14 cellular contexts compared by ENCODE assay signal in genomic region chr6:79420054-79420453, GRCh38.
A peak's percentile ranks its signal among the peaks of the same experiment; 100 is the strongest.
DNase-seq lines count a peak whose midpoint lies in the region; ATAC-seq and FAIRE-seq lines count a peak whose summit lies in the region.
"Had no signal": no experiment of that assay in that cellular context is flagged by ENCODE, and none has a peak within 500 bp of the region (broad histone marks: within the 10 kb centered on the region; RNA-seq: fewer than 3 reads in every experiment).

No MANE protein-coding gene starts in this region.

- peak overlapping the region in 1 of 11 experiments; percentile 36; a peak in 1 of 22 replicates for H3K9ac ChIP-seq in BLaER1 treated with 17β-estradiol and CSF1 and Interleukin-3, amounts not matched to agents 10 nM and 100 nM

- no peaks in the 10 kb centered on the region for H4K20me1 ChIP-seq in BLaER1 treated with 17β-estradiol and CSF1 and Interleukin-3, amounts not matched to agents 10 nM and 100 nM

- peak overlapping the region in 1 of 10 experiments; percentile 11; a peak in 1 of 20 replicates for H3K4me3 ChIP-seq in BLaER1 treated with 17β-estradiol and CSF1 and Interleukin-3, amounts not matched to agents 10 nM and 100 nM
- H3K4me3 ChIP-seq: lung, ovary, SJSA1 had no signal

- peaks cover 0 to 27% (median 13%) of the 10 kb centered on the region in 10 experiments; a peak in 8 of 20 replicates for H3K4me1 ChIP-seq in BLaER1 treated with 17β-estradiol and CSF1 and Interleukin-3, amounts not matched to agents 10 nM and 100 nM

- no peaks in the 10 kb centered on the region for H3K36me3 ChIP-seq in BLaER1 treated with 17β-estradiol and CSF1 and Interleukin-3, amounts not matched to agents 10 nM and 100 nM
- H3K36me3 ChIP-seq: ovary, SJSA1 had no signal

- peak; percentile 39 for DNase-seq in NCI-H748 (lab: John Stamatoyannopoulos, UW; ENCODE audit: unreplicated experiment)
- no peak for DNase-seq in NK-92 (lab: John Stamatoyannopoulos, UW; ENCODE audit: unreplicated experiment)
- DNase-seq: aorta; NCI-H526; ovary; stimulated activated naive CD4-positive, alpha-beta T cell treated with Interleukin-2 at 50 U/mL for 16 hours had no signal

- H3K27ac ChIP-seq in BLaER1 treated with 17β-estradiol and CSF1 and Interleukin-3, amounts not matched to agents 10 nM and 100 nM = peak overlapping the region in 1 of 11 experiments; percentile 64; a peak in 2 of 22 replicates
- H3K27ac ChIP-seq: ovary, SJSA1 had no signal

- H3K9me3 ChIP-seq in BLaER1 treated with 17β-estradiol and CSF1 and Interleukin-3, amounts not matched to agents 10 nM and 100 nM (replicated peaks in 1 of 11) = no peaks in the 10 kb centered on the region
- H3K9me3 ChIP-seq: ovary, SJSA1 had no signal

- no peaks in the 10 kb centered on the region for H3K27me3 ChIP-seq in BLaER1 treated with 17β-estradiol and CSF1 and Interleukin-3, amounts not matched to agents 10 nM and 100 nM
- H3K27me3 ChIP-seq: ovary, SJSA1 had no signal

- peak; percentile 43 for ATAC-seq in GM21360 (IDR thresholded peaks at IDR 0.05; ENCODE audit: unreplicated experiment)
- no peak for ATAC-seq in GM18909 (IDR thresholded peaks at IDR 0.05; ENCODE audit: poor library complexity, unreplicated experiment)
- ATAC-seq in GM21381 (IDR thresholded peaks at IDR 0.05; ENCODE audit: unreplicated experiment) = no peak
- no peak for ATAC-seq in HG02938 (IDR thresholded peaks at IDR 0.05; ENCODE audit: unreplicated experiment)

- peak; percentile 82 for FAIRE-seq in islet of Langerhans (lab: Jason Lieb, UNC)

- peak overlapping the region in 8 of 11 experiments; percentile 17 to 72 (median 48); a peak in 11 of 22 replicates for H3K4me2 ChIP-seq in BLaER1 treated with 17β-estradiol and CSF1 and Interleukin-3, amounts not matched to agents 10 nM and 100 nM
